1 cellular context compared by ENCODE assay signal in genomic region chr2:25877431-25878360, GRCh38.
TF ChIP-seq lines count a peak whose summit lies in the region.

No MANE protein-coding gene starts in this region.

TF ChIP-seq in HepG2, 621 proteins besides CTCF, POLR2A, EP300 and RAD21 (continued from another document and continues in another):
- TF ChIP-seq ZNF784 (CRISPR knock-in tag; IDR thresholded peaks at IDR 0.05; ENCODE audit: borderline replicate concordance) (peak; percentile 77; the same call in 1 of the 2 replicates), ZNF607 (CRISPR knock-in tag; IDR thresholded peaks at IDR 0.05; ENCODE audit: borderline replicate concordance) (no peak), TCF7L2 (IDR thresholded peaks at IDR 0.05; ENCODE audit: low read depth, low read length) (no peak), ZNF746 (CRISPR knock-in tag; IDR thresholded peaks at IDR 0.05) (0 out of 2 replicates have a peak, but pooled peaks have one; percentile 15), ZNF709 (CRISPR knock-in tag; IDR thresholded peaks at IDR 0.05) (no peak), NAIF1 (CRISPR knock-in tag; IDR thresholded peaks at IDR 0.05; ENCODE audit: borderline replicate concordance) (peak; percentile 53; the same call in 1 of the 2 replicates), MYNN (CRISPR knock-in tag; IDR thresholded peaks at IDR 0.05; ENCODE audit: low read depth) (no peak; the same call in none of the 2 replicates), SALL2 (CRISPR knock-in tag; IDR thresholded peaks at IDR 0.05) (0 out of 2 replicates have a peak, but pooled peaks have one; percentile 61), POLR2G (IDR thresholded peaks at IDR 0.05; ENCODE audit: low read depth, low read length) (peak; percentile 53), PAF1 (CRISPR knock-in tag; IDR thresholded peaks at IDR 0.05) (no peak), NFE2 (CRISPR knock-in tag; IDR thresholded peaks at IDR 0.05) (no peak), SNRNP70 (IDR thresholded peaks at IDR 0.05; ENCODE audit: low read depth, low read length) (no peak), SIX4 (CRISPR knock-in tag; IDR thresholded peaks at IDR 0.05) (no peak), ZNF782 (CRISPR knock-in tag; IDR thresholded peaks at IDR 0.05; ENCODE audit: borderline replicate concordance) (0 out of 2 replicates have a peak, but pooled peaks have one; percentile 10), ZNF800 (CRISPR knock-in tag; IDR thresholded peaks at IDR 0.05) (0 out of 2 replicates have a peak, but pooled peaks have one; percentile 17), ZNF530 (CRISPR knock-in tag; IDR thresholded peaks at IDR 0.05; ENCODE audit: low read depth) (no peak), LCORL (IDR thresholded peaks at IDR 0.05) (no peak), LCORL (CRISPR knock-in tag; IDR thresholded peaks at IDR 0.05) (no peak), AKAP8 (CRISPR knock-in tag; IDR thresholded peaks at IDR 0.05) (no peak), ZNF552 (CRISPR knock-in tag; IDR thresholded peaks at IDR 0.05; ENCODE audit: borderline replicate concordance) (no peak), CREB3 (CRISPR knock-in tag; IDR thresholded peaks at IDR 0.05) (no peak), RCOR2 (CRISPR knock-in tag; IDR thresholded peaks at IDR 0.05) (no peak), ZNF597 (CRISPR knock-in tag; IDR thresholded peaks at IDR 0.05) (no peak), MLX (CRISPR knock-in tag; IDR thresholded peaks at IDR 0.05) (no peak), LBX2 (CRISPR knock-in tag; IDR thresholded peaks at IDR 0.05; ENCODE audit: borderline replicate concordance) (no peak), ZNF407 (CRISPR knock-in tag; IDR thresholded peaks at IDR 0.05; ENCODE audit: not compliant biosample characterization) (peak; percentile 39), HHEX (CRISPR knock-in tag; IDR thresholded peaks at IDR 0.05) (0 out of 2 replicates have a peak, but pooled peaks have one; percentile 13), ZNF766 (CRISPR knock-in tag; IDR thresholded peaks at IDR 0.05; ENCODE audit: borderline replicate concordance) (0 out of 2 replicates have a peak, but pooled peaks have one; percentile 34), JUN (CRISPR knock-in tag; IDR thresholded peaks at IDR 0.05) (no peak), GMEB2 (CRISPR knock-in tag; IDR thresholded peaks at IDR 0.05; ENCODE audit: low read depth) (no peak), ZNF660 (CRISPR knock-in tag; IDR thresholded peaks at IDR 0.05; ENCODE audit: borderline replicate concordance, low read depth) (no peak), YEATS2 (CRISPR knock-in tag; IDR thresholded peaks at IDR 0.05; ENCODE audit: borderline replicate concordance) (no peak), ZNF296 (CRISPR knock-in tag; conservative IDR thresholded peaks at IDR 0.05) (0 out of 2 replicates have a peak, but pooled peaks have one; percentile 63), RFX1 (IDR thresholded peaks at IDR 0.05) (peak; percentile 47; the same call in 1 of the 2 replicates), ZNF790 (CRISPR knock-in tag; IDR thresholded peaks at IDR 0.05; ENCODE audit: borderline replicate concordance) (no peak; the same call in 1 of the 2 replicates), NONO (IDR thresholded peaks at IDR 0.05) (no peak), NONO (CRISPR knock-in tag; conservative IDR thresholded peaks at IDR 0.05) (no peak), ZNF543 (CRISPR knock-in tag; IDR thresholded peaks at IDR 0.05) (no peak), ZNF331 (CRISPR knock-in tag; IDR thresholded peaks at IDR 0.05) (no peak), AKNA (CRISPR knock-in tag; IDR thresholded peaks at IDR 0.05; ENCODE audit: borderline replicate concordance) (no peak), ZZZ3 (CRISPR knock-in tag; IDR thresholded peaks at IDR 0.05; ENCODE audit: borderline replicate concordance) (no peak; the same call in 1 of the 2 replicates), ZNF720 (CRISPR knock-in tag; IDR thresholded peaks at IDR 0.05) (no peak), ZNF44 (CRISPR knock-in tag; IDR thresholded peaks at IDR 0.05) (peak; percentile 82), ZNF614 (CRISPR knock-in tag; IDR thresholded peaks at IDR 0.05; ENCODE audit: borderline replicate concordance) (no peak)
